ENCODE assay signal across 28 cellular contexts in the genomic region with DNA sequence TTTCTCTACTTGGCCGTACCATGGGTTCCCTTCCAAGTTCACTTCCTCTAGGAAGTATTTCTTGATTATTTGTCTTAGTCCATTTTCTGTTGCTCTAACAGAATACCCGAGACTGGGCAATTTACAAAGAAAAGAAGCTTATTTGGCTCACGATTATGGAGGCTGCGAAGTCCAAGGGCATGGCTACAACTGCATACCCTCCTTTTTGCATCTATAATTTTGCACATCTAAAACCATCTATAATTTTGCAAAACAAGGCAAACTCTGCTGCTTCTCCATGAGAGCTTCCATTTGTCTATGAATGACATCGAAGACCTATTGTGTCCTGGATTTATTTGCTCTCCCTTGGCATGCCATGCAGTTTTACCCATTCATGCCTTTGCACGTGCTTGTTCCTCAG.
"Had no signal": no experiment of that assay in that cellular context is flagged by ENCODE, and none has a peak within 500 bp of the region (broad histone marks: within the 10 kb centered on the region; RNA-seq: fewer than 3 reads in every experiment).

No MANE protein-coding gene starts in this region.

- H3K36me3 Mint-ChIP-seq: stimulated activated effector memory CD8-positive, alpha-beta T cell treated with anti-CD3 and anti-CD28 coated beads, Interleukin-12 subunit alpha, Interleukin-12 subunit beta, amount 100 ng/mL, for 72 hours; stimulated activated memory B cell treated with anti-CD40 and anti-IgM and Interleukin-4, amounts not matched to agents 10 μg/mL and 1 μg/mL and 100 μg/mL, for 72 hours; type B pancreatic cell had no signal

- DNase-seq: stimulated activated CD4-positive, alpha-beta T cell treated with anti-CD3 and anti-CD28 coated beads, Interleukin-2, amount 100 ng/mL, for 48 hours; stimulated activated CD4-positive, alpha-beta T cell treated with anti-CD3 and anti-CD28 coated beads, Interleukin-4, amount 100 ng/mL, for 1 hour; stimulated activated CD4-positive, alpha-beta T cell treated with anti-CD3 and anti-CD28 coated beads, Interleukin-4, amount 100 ng/mL, for 24 hours; stimulated activated CD4-positive, alpha-beta T cell treated with anti-CD3 and anti-CD28 coated beads, Interleukin-4, amount 100 ng/mL, for 4 hours; stimulated activated CD8-positive, alpha-beta memory T cell treated with anti-CD3 and anti-CD28 coated beads, Interleukin-4, amount 100 ng/mL, for 48 hours; stimulated activated naive B cell treated with anti-CD40 and anti-IgM and Interleukin-4, amounts not matched to agents 10 μg/mL and 1 μg/mL and 100 μg/mL, for 72 hours; stimulated activated naive CD4-positive, alpha-beta T cell; stimulated activated naive CD4-positive, alpha-beta T cell treated with Interleukin-2 at 50 U/mL for 16 hours; stimulated activated naive CD8-positive, alpha-beta T cell treated with anti-CD3 and anti-CD28 coated beads, Interleukin-15, amount 100 ng/mL, for 72 hours; stimulated activated naive CD8-positive, alpha-beta T cell treated with anti-CD3 and anti-CD28 coated beads, Interleukin-15, Interleukin-2, amounts not matched to agents 100 U/mL and 50 U/mL, for 24 hours; stomach; substantia nigra; testis; thyroid gland; tibial artery; transverse colon; upper lobe of left lung; upper lobe of right lung; uterus had no signal

- H3K36me3 ChIP-seq: suprapubic skin, thoracic aorta, thyroid gland, tibial artery, tibial nerve, transverse colon, upper lobe of left lung, upper lobe of right lung, uterus, vagina had no signal

- H3K27me3 Mint-ChIP-seq: stimulated activated naive B cell treated with anti-CD40 and anti-IgM and Interleukin-4, amounts not matched to agents 10 μg/mL and 1 μg/mL and 100 μg/mL, for 72 hours; type B pancreatic cell had no signal

- H3K27ac Mint-ChIP-seq: stimulated activated effector memory CD8-positive, alpha-beta T cell treated with anti-CD3 and anti-CD28 coated beads, Interleukin-12 subunit alpha, Interleukin-12 subunit beta, amount 100 ng/mL, for 72 hours; stimulated activated memory B cell treated with anti-CD40 and anti-IgM and Interleukin-4, amounts not matched to agents 10 μg/mL and 1 μg/mL and 100 μg/mL, for 72 hours; stimulated activated naive B cell treated with anti-CD40 and anti-IgM and Interleukin-4, amounts not matched to agents 10 μg/mL and 1 μg/mL and 100 μg/mL, for 72 hours; stimulated activated naive CD8-positive, alpha-beta T cell treated with anti-CD3 and anti-CD28 coated beads, Interleukin-15, amount 100 ng/mL, for 72 hours; stimulated activated naive CD8-positive, alpha-beta T cell treated with anti-CD3 and anti-CD28 coated beads, Interleukin-15, Interleukin-2, amounts not matched to agents 100 ng/mL and 50 ng/mL, for 24 hours had no signal

- H3K4me3 ChIP-seq: stomach, suprapubic skin, testis, thoracic aorta, thyroid gland, tibial artery, tibial nerve, transverse colon, upper lobe of left lung, upper lobe of right lung, uterus, vagina had no signal

- H3K9me3 Mint-ChIP-seq: stimulated activated effector memory CD8-positive, alpha-beta T cell treated with anti-CD3 and anti-CD28 coated beads, Interleukin-12 subunit alpha, Interleukin-12 subunit beta, amount 100 ng/mL, for 72 hours; stimulated activated memory B cell treated with anti-CD40 and anti-IgM and Interleukin-4, amounts not matched to agents 10 μg/mL and 1 μg/mL and 100 μg/mL, for 72 hours; stimulated activated naive B cell treated with anti-CD40 and anti-IgM and Interleukin-4, amounts not matched to agents 10 μg/mL and 1 μg/mL and 100 μg/mL, for 72 hours; stimulated activated naive CD8-positive, alpha-beta T cell treated with anti-CD3 and anti-CD28 coated beads, Interleukin-15, amount 100 ng/mL, for 72 hours; stimulated activated naive CD8-positive, alpha-beta T cell treated with anti-CD3 and anti-CD28 coated beads, Interleukin-15, Interleukin-2, amounts not matched to agents 100 ng/mL and 50 ng/mL, for 24 hours; type B pancreatic cell had no signal

- H3K27me3 ChIP-seq: stomach, suprapubic skin, testis, thyroid gland, tibial artery, tibial nerve, transverse colon, upper lobe of left lung, upper lobe of right lung, uterus, vagina had no signal

- H3K27ac ChIP-seq: stomach, suprapubic skin, testis, thoracic aorta, thyroid gland, tibial artery, tibial nerve, transverse colon, upper lobe of left lung, upper lobe of right lung, uterus, vagina had no signal

- ATAC-seq: stimulated activated effector memory CD8-positive, alpha-beta T cell treated with anti-CD3 and anti-CD28 coated beads, Interleukin-12 subunit alpha, Interleukin-12 subunit beta, amount 100 ng/mL, for 72 hours; stimulated activated memory B cell treated with anti-CD40 and anti-IgM and Interleukin-4, amounts not matched to agents 10 μg/mL and 1 μg/mL and 100 μg/mL, for 72 hours; stimulated activated naive B cell treated with anti-CD40 and anti-IgM and Interleukin-4, amounts not matched to agents 10 μg/mL and 1 μg/mL and 100 μg/mL, for 72 hours; stimulated activated naive CD8-positive, alpha-beta T cell treated with anti-CD3 and anti-CD28 coated beads, Interleukin-15, amount 100 ng/mL, for 72 hours; stimulated activated naive CD8-positive, alpha-beta T cell treated with anti-CD3 and anti-CD28 coated beads, Interleukin-15, Interleukin-2, amounts not matched to agents 100 U/mL and 50 U/mL, for 24 hours; upper lobe of right lung had no signal

- H3K4me1 Mint-ChIP-seq: stimulated activated memory B cell treated with anti-CD40 and anti-IgM and Interleukin-4, amounts not matched to agents 10 μg/mL and 1 μg/mL and 100 μg/mL, for 72 hours; stimulated activated naive CD8-positive, alpha-beta T cell treated with anti-CD3 and anti-CD28 coated beads, Interleukin-15, amount 100 ng/mL, for 72 hours had no signal

- H3K9me3 ChIP-seq: stomach, suprapubic skin, testis, thoracic aorta, thyroid gland, tibial artery, tibial nerve, transverse colon, upper lobe of left lung, upper lobe of right lung, uterus, vagina had no signal

- FAIRE-seq: urothelium cell line had no signal

- H3K4me3 Mint-ChIP-seq: stimulated activated effector memory CD8-positive, alpha-beta T cell treated with anti-CD3 and anti-CD28 coated beads, Interleukin-12 subunit alpha, Interleukin-12 subunit beta, amount 100 ng/mL, for 72 hours; stimulated activated memory B cell treated with anti-CD40 and anti-IgM and Interleukin-4, amounts not matched to agents 10 μg/mL and 1 μg/mL and 100 μg/mL, for 72 hours; stimulated activated naive B cell treated with anti-CD40 and anti-IgM and Interleukin-4, amounts not matched to agents 10 μg/mL and 1 μg/mL and 100 μg/mL, for 72 hours; stimulated activated naive CD8-positive, alpha-beta T cell treated with anti-CD3 and anti-CD28 coated beads, Interleukin-15, amount 100 ng/mL, for 72 hours; stimulated activated naive CD8-positive, alpha-beta T cell treated with anti-CD3 and anti-CD28 coated beads, Interleukin-15, Interleukin-2, amounts not matched to agents 100 ng/mL and 50 ng/mL, for 24 hours had no signal
